In the genomic region with DNA sequence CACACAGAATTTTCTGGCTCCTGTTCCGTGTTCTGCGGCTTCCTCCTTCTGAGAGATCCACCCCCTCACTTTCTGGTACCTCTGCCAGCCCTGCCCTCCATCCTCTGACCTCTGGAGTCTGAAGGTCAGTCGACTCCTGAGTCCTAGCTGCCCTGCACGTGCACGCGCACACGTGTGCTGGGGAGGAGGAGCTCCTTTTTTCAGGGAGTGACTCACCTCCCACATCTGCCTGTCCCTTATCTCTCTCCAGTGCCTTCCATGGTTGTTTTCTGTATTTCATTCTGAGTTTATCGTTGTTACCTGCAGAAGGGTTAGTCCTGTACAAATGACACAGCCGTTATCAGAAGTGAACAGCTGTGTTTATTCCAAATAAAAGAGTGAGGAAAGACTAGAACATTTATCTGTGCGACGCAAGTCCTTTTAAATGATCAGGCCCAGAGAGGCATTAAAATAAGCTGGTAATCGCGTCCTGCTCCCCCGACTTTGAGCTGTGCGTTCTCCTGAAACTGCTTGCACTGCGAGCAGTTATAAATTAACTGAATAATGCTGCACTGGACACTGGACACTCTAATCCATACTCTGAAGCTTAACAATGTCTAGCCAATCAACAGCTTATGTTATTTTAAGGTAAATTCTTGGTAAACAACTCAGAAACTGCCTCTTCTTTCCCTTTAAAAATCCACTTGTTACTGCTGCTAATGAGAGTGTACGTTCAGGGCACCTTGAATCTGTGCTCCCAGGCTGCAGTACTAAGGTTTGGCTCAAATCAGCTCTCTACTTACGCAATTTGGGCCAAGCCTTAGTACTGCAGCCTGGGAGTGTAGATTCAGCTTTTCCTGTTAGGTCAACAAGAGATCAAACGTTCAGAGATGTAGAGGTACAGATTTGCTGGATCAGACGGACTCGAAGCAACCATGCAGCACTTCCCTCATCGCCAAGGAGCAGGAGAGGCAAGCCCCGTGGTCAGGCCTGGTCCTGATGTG, we compare ENCODE assay signal across 1 cellular context.
TF ChIP-seq lines count a peak whose summit lies in the region.

No MANE protein-coding gene starts in this region.

TF ChIP-seq in H1, 55 proteins besides CTCF, POLR2A, EP300 and RAD21:
- TF ChIP-seq, protein P1, sequence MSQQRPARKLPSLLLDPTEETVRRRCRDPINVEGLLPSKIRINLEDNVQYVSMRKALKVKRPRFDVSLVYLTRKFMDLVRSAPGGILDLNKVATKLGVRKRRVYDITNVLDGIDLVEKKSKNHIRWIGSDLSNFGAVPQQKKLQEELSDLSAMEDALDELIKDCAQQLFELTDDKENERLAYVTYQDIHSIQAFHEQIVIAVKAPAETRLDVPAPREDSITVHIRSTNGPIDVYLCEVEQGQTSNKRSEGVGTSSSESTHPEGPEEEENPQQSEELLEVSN (IDR thresholded peaks at IDR 0.05) = no peak
- no peak for TF ChIP-seq SIN3A (conservative IDR thresholded peaks at IDR 0.05 in 1 of 2, IDR thresholded peaks at IDR 0.05 in 1 of 2; ENCODE audit: low read depth in 1 of 2, low read length in 2 of 2)
- no peak for TF ChIP-seq FOSL1 (IDR thresholded peaks at IDR 0.05; ENCODE audit: insufficient read depth, low read depth, low read length)
- no peak for TF ChIP-seq KDM1A (IDR thresholded peaks at IDR 0.05; ENCODE audit: borderline replicate concordance, low read length)
- TF ChIP-seq NANOG (IDR thresholded peaks at IDR 0.05; ENCODE audit: insufficient read depth, low read depth, low read length, poor library complexity, severe bottlenecking) = no peak
- TF ChIP-seq CBX8 (IDR thresholded peaks at IDR 0.05; ENCODE audit: borderline replicate concordance, low read depth, low read length) = no peak
